8 cellular contexts compared by ENCODE assay signal in the genomic region with DNA sequence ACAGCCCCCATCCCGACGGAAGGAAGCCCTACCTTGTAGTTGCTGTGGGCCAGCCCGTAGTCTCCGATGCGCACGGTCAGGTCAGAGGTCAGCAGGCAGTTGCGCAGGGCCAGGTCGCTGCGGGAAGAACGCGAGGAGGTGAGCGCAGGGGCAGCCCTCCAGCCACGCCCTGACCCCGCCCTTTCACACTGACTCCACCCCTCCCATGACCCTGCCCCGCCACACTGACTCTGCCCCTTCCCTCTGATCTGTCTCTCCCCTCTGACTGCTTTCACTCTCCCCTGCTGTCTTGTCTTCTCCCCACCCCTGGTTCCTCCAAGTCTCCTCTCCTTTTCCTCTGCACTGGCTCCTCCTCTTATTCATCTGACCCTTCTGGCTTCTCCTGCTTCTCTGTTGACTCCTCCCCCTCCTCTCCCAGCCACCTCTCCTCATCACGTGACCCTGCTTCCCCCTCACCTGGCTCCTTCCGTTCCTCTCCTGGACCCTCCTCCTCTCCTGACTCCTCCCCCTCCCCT. TPM values are rescaled to one million over a fixed set of nuclear protein-coding genes. Genes with fewer than 3 reads are reported as not detected.
A peak's percentile ranks its signal among the peaks of the same experiment; 100 is the strongest.
DNase-seq lines count a peak whose midpoint lies in the region; ATAC-seq and TF ChIP-seq lines count a peak whose summit lies in the region.

No MANE protein-coding gene starts in this region.

- no peaks in the 10 kb centered on the region for H3K36me3 ChIP-seq in MG63

- TF ChIP-seq CTCF in omental fat pad (IDR thresholded peaks at IDR 0.05): no peak

- peak; percentile 64 for DNase-seq in GF-D8 (lab: John Stamatoyannopoulos, UW)
- peak; percentile 100 for DNase-seq in NCI-H1436 (lab: John Stamatoyannopoulos, UW)
- peak; percentile 50 for DNase-seq in T-helper 9 cell
- peak; percentile 39 for DNase-seq in effector CD4-positive, alpha-beta T cell
- DNase-seq in omental fat pad (ENCODE audit: low spot score): no peak
- DNase-seq in MG63: no peak

- H3K4me3 ChIP-seq in MG63: no peak overlapping the region

- H3K9me3 ChIP-seq in MG63: no peaks in the 10 kb centered on the region

- ATAC-seq in omental fat pad (ENCODE audit: low FRiP score) (peak; percentile 56), HG03571 (IDR thresholded peaks at IDR 0.05; ENCODE audit: unreplicated experiment) (no peak), HG02870 (IDR thresholded peaks at IDR 0.05; ENCODE audit: unreplicated experiment) (no peak)

- H3K27me3 ChIP-seq in MG63: peaks cover 37% of the 10 kb centered on the region

RNA-seq across cellular contexts. Expression of a gene that starts 10.1 kb away (rescaled TPM):
- total RNA-seq in omental fat pad: under 1 TPM; 0.12 to 0.47 (median 0.39) TPM
- not detected in 2 replicates for total RNA-seq in MG63 (2014; rRNA removed; shearing (Covaris generic); ENCODE audit: low replicate concordance)

RNA-seq across cellular contexts. Expression of a gene that starts 32.3 kb away (rescaled TPM):
- 10 to 100 TPM; 19.2 to 49.7 (median 26.8) TPM for total RNA-seq in omental fat pad
- total RNA-seq in MG63 (2014; rRNA removed; shearing (Covaris generic); ENCODE audit: low replicate concordance): 84.7 and 163 TPM in 2 replicates

RNA-seq across cellular contexts. Expression of a gene that starts 46.1 kb away (rescaled TPM):
- total RNA-seq in omental fat pad: 1 to 10 TPM in 2 of 4 donors, under 1 TPM in 2; 0.56 to 2.2 (median 1.1) TPM
- 0.22 and 0.43 TPM in 2 replicates for total RNA-seq in MG63 (2014; rRNA removed; shearing (Covaris generic); ENCODE audit: low replicate concordance)

RNA-seq across cellular contexts. Expression of a gene that starts 50.5 kb away (rescaled TPM):
- not detected for total RNA-seq in omental fat pad
- total RNA-seq in MG63 (2014; rRNA removed; shearing (Covaris generic); ENCODE audit: low replicate concordance): 0.49 TPM in 1 of 2 replicates, not detected in the other

RNA-seq across cellular contexts. Expression of a gene that starts 55.7 kb away (rescaled TPM):
- total RNA-seq in omental fat pad: 10 to 100 TPM; 19.5 to 90.5 (median 31.5) TPM
- total RNA-seq in MG63 (2014; rRNA removed; shearing (Covaris generic); ENCODE audit: low replicate concordance): 86.6 and 138 TPM in 2 replicates

Comparison
In these comparisons a context has a peak if more than half of its experiments do, and no peak if none do; other contexts are left out.
1. DNase-seq: peak in GF-D8 (single experiment), NCI-H1436 (single experiment), T-helper 9 cell (single experiment) and effector CD4-positive, alpha-beta T cell (single experiment); none in omental fat pad (single experiment) and MG63 (single experiment).